In the genomic region with DNA sequence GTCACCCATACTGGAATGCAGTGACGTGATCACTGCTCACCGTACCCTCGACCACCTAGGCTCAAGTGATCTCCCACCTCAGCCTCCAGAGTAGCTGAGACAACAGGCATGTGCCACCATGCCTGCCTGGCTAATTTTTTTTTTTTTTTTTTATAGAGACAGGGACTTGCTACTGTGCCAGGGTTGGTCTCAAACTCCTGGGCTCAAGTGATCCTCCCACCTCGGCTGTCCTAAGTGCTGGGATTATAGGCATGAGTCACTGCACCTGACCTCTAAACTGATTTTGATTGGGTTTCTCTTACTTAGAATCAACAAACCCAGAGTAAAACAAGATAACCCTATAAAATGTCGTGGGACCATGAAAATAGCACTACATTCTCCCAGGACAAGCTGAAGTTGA, we compare ENCODE assay signal across 24 cellular contexts.
DNase-seq lines count a peak whose midpoint lies in the region; ATAC-seq and TF ChIP-seq lines count a peak whose summit lies in the region.
"Had no signal": no experiment of that assay in that cellular context is flagged by ENCODE, and none has a peak within 500 bp of the region (broad histone marks: within the 10 kb centered on the region; RNA-seq: fewer than 3 reads in every experiment).

No MANE protein-coding gene starts in this region.

- H3K18ac ChIP-seq in mesendoderm (ENCODE audit: low read length), result no peak overlapping the region

- POLR2A ChIA-PET in HEK293 (lab: Yijun Ruan, JAX), result no interaction called here

- H3K56ac ChIP-seq in mesendoderm (ENCODE audit: low read length), result no peak overlapping the region

- WGBS in esophagus muscularis mucosa, result 86% methylated on average over 5 of the region's 5 CpGs
- WGBS in mesendoderm (ENCODE audit: extremely low coverage, insufficient coverage, low lambda C conversion rate), result no CpG with 5 or more reads among the region's 5 CpGs

- H3K79me2 ChIP-seq in mesendoderm (ENCODE audit: control insufficient read depth, insufficient read depth, low read length), result no peaks in the 10 kb centered on the region

- TF ChIP-seq EP300 in esophagus muscularis mucosa (IDR thresholded peaks at IDR 0.05), result no peak

- no peaks in the 10 kb centered on the region for H3K79me1 ChIP-seq in mesendoderm (ENCODE audit: low read length)

- no peak overlapping the region for H2BK120ac ChIP-seq in mesendoderm (ENCODE audit: low read depth, low read length)

- H3K4me3 ChIP-seq in HEK293 (ENCODE audit: low read depth, low read length), result no peak overlapping the region
- H3K4me3 ChIP-seq in esophagus muscularis mucosa, result no peak overlapping the region
- no peak overlapping the region for H3K4me3 ChIP-seq in lower lobe of right lung
- H3K4me3 ChIP-seq in mesendoderm (ENCODE audit: low read length), result no peak overlapping the region
- H3K4me3 ChIP-seq: HAP-1, SK-N-MC had no signal

- CTCF ChIA-PET in HEK293 (lab: Yijun Ruan, JAX), result no interaction called here

- no peak for TF ChIP-seq POLR2A in esophagus muscularis mucosa (IDR thresholded peaks at IDR 0.05; ENCODE audit: low read depth)

- H3K36me3 ChIP-seq in HEK293 (ENCODE audit: control insufficient read depth in 2 of 2, insufficient read depth in 1 of 2, low read length in 2 of 2) (no peaks in the 10 kb centered on the region), esophagus muscularis mucosa (no peaks in the 10 kb centered on the region), lower lobe of right lung (no peaks in the 10 kb centered on the region), mesendoderm (ENCODE audit: control insufficient read depth, insufficient read depth, low read length) (no peaks in the 10 kb centered on the region)
- H3K36me3 ChIP-seq: BE2C, HAP-1 had no signal

- no peaks in the 10 kb centered on the region for H3K27me3 ChIP-seq in esophagus muscularis mucosa
- H3K27me3 ChIP-seq in lower lobe of right lung (ENCODE audit: low read depth), result no peaks in the 10 kb centered on the region
- H3K27me3 ChIP-seq in mesendoderm (ENCODE audit: insufficient read depth, low read length, poor library complexity), result no peaks in the 10 kb centered on the region
- H3K27me3 ChIP-seq: BE2C had no signal

- no peak overlapping the region for H3K23ac ChIP-seq in mesendoderm (ENCODE audit: low read length)

- H4K8ac ChIP-seq in mesendoderm (ENCODE audit: low read depth, low read length), result no peak overlapping the region

- no peak overlapping the region for H3K27ac ChIP-seq in HEK293 (ENCODE audit: extremely low read depth, low read depth, low read length)
- H3K27ac ChIP-seq in esophagus muscularis mucosa (replicated peaks in 1 of 4), result no peak overlapping the region
- H3K27ac ChIP-seq in lower lobe of right lung, result no peak overlapping the region
- no peak overlapping the region for H3K27ac ChIP-seq in mesendoderm (ENCODE audit: low read depth, low read length)
- H3K27ac ChIP-seq: 22Rv1, KMS-11, SK-N-MC had no signal

- intact Hi-C loops in esophagus muscularis mucosa (cut with DNase I), result no loop called here
- intact Hi-C loops in lower lobe of right lung (cut with DNase I), result no loop called here

- H3K4me1 ChIP-seq in HEK293 (ENCODE audit: control insufficient read depth, insufficient read depth, low read length), result 0 out of 2 replicates have a peak, but pooled peaks cover 2% of the 10 kb centered on the region
- no peaks in the 10 kb centered on the region for H3K4me1 ChIP-seq in esophagus muscularis mucosa
- no peaks in the 10 kb centered on the region for H3K4me1 ChIP-seq in lower lobe of right lung
- no peaks in the 10 kb centered on the region for H3K4me1 ChIP-seq in mesendoderm (ENCODE audit: control insufficient read depth, low read depth, low read length)
- H3K4me1 ChIP-seq: BE2C, HAP-1 had no signal

- no peak overlapping the region for H2BK15ac ChIP-seq in mesendoderm (replicated peaks; ENCODE audit: low read depth)

- no peak overlapping the region for H2AK5ac ChIP-seq in mesendoderm (ENCODE audit: low read length)

- no peak for TF ChIP-seq CTCF in HEK293 (tag by site-specific recombination; IDR thresholded peaks at IDR 0.05)
- no peak for TF ChIP-seq CTCF in esophagus muscularis mucosa (IDR thresholded peaks at IDR 0.05)
- no peak for TF ChIP-seq CTCF in lower lobe of right lung (IDR thresholded peaks at IDR 0.05)

- DNase-seq in NCI-H82 (lab: John Stamatoyannopoulos, UW) (peak; percentile 13), NCI-H82 treated with DMSO at 0.1 percent for 48 hours (lab: John Stamatoyannopoulos, UW; ENCODE audit: unreplicated experiment) (no peak), esophagus muscularis mucosa (ENCODE audit: extremely low spot score) (peak; percentile 62), iPS-NIHi11 (ENCODE audit: low spot score) (no peak), lower lobe of right lung (no peak), mesendoderm (no peak)
- DNase-seq: ACHN; BE2C; CD8-positive, alpha-beta memory T cell; DMS 273 treated with DMSO at 0.1 percent for 48 hours; DND-41; NCI-H1092 treated with DMSO at 0.1 percent for 48 hours; NCI-H1436; NCI-H187; NCI-H2081 treated with DMSO at 0.1 percent for 48 hours; NCI-H2171; NCI-H345; NCI-H510A treated with DMSO at 0.1 percent for 48 hours; SIG-M5 had no signal

- ATAC-seq in lower lobe of right lung, result no peak

- no peak overlapping the region for H4K5ac ChIP-seq in mesendoderm (ENCODE audit: low read length)

- H3K9ac ChIP-seq in mesendoderm (ENCODE audit: low read length), result no peak overlapping the region
- H3K9ac ChIP-seq: KMS-11 had no signal

- no peak overlapping the region for H3K4me2 ChIP-seq in mesendoderm (ENCODE audit: low read length)
- H3K4me2 ChIP-seq: KMS-11 had no signal

- H3K4ac ChIP-seq in mesendoderm (ENCODE audit: low read depth, low read length), result no peak overlapping the region

- no peaks in the 10 kb centered on the region for H3K9me3 ChIP-seq in HEK293 (ENCODE audit: control insufficient read depth, insufficient read depth, low read depth, low read length)
- H3K9me3 ChIP-seq in esophagus muscularis mucosa, result no peaks in the 10 kb centered on the region
- no peaks in the 10 kb centered on the region for H3K9me3 ChIP-seq in lower lobe of right lung
- H3K9me3 ChIP-seq: BE2C, HAP-1 had no signal

- H2BK5ac ChIP-seq in mesendoderm (ENCODE audit: low read length), result no peak overlapping the region

TF ChIP-seq in HEK293, 187 proteins besides CTCF, POLR2A, EP300 and RAD21 (continues in another document):
- TF ChIP-seq TCF7L2 (IDR thresholded peaks at IDR 0.05; ENCODE audit: borderline replicate concordance, low read depth, low read length), result no peak
- TF ChIP-seq ZBTB17 (tag by site-specific recombination; IDR thresholded peaks at IDR 0.05), result peak; percentile 49; the same call in 1 of the 2 replicates
- no peak for TF ChIP-seq PRDM2 (tag by site-specific recombination; IDR thresholded peaks at IDR 0.05; ENCODE audit: borderline replicate concordance)

Comparison
In these comparisons a context has a peak if more than half of its experiments do, and no peak if none do; other contexts are left out.
1. DNase-seq: peak in NCI-H82 (single experiment) and esophagus muscularis mucosa (single experiment); none in NCI-H82 treated with DMSO at 0.1 percent for 48 hours (single experiment), iPS-NIHi11 (single experiment), lower lobe of right lung (single experiment) and mesendoderm (single experiment).